18 cellular contexts compared by ENCODE assay signal in genomic region chr10:22366771-22367170, GRCh38. TPM values are rescaled to one million over a fixed set of nuclear protein-coding genes. Genes with fewer than 3 reads are reported as not detected.
DNase-seq lines count a peak whose midpoint lies in the region; ATAC-seq and TF ChIP-seq lines count a peak whose summit lies in the region.
"Had no signal": no experiment of that assay in that cellular context is flagged by ENCODE, and none has a peak within 500 bp of the region (broad histone marks: within the 10 kb centered on the region; RNA-seq: fewer than 3 reads in every experiment).

No MANE protein-coding gene starts in this region.

- H3K36me3 Mint-ChIP-seq in activated CD8-positive, alpha-beta T cell treated with anti-CD3 and anti-CD28 coated beads for 36 hours (ENCODE audit: low read depth): no peaks in the 10 kb centered on the region
- H3K36me3 Mint-ChIP-seq in activated CD8-positive, alpha-beta T cell treated with anti-CD3 and anti-CD28 coated beads, Interleukin-2, amount 10 ng/mL, durations not matched to agents 7 days and 5 days (ENCODE audit: low read depth): no peaks in the 10 kb centered on the region
- H3K36me3 Mint-ChIP-seq in activated T-helper 2 cell treated with anti-CD3 and anti-CD28 coated beads, Interferon-gamma antibody, Interleukin-2, Interleukin-4, amounts not matched to agents 10 μg/mL and 5 μg/mL and 100 μg/mL, durations not matched to agents 14 hours and 24 hours and 36 hours (ENCODE audit: low read depth): no peaks in the 10 kb centered on the region
- H3K36me3 Mint-ChIP-seq: CD14-positive monocyte had no signal

- H4K91ac ChIP-seq in neuronal stem cell (ENCODE audit: low read depth, low read length, poor library complexity): no peak overlapping the region

- H2BK120ac ChIP-seq in neuronal stem cell (ENCODE audit: low read depth, low read length): no peak overlapping the region

- H3K9me3 ChIP-seq in neuronal stem cell (replicated peaks in 1 of 2; ENCODE audit: control insufficient read depth in 2 of 2, insufficient read depth in 1 of 2, low read depth in 1 of 2, low read length in 2 of 2): no peaks in the 10 kb centered on the region
- H3K9me3 ChIP-seq: Peyer's patch had no signal

- no peak overlapping the region for H3K14ac ChIP-seq in neuronal stem cell (ENCODE audit: low read length)

- H3K79me1 ChIP-seq in neuronal stem cell (ENCODE audit: low read depth, low read length): no peaks in the 10 kb centered on the region

- ATAC-seq in activated CD8-positive, alpha-beta T cell treated with anti-CD3 and anti-CD28 coated beads for 36 hours: no peak
- no peak for ATAC-seq in activated CD8-positive, alpha-beta T cell treated with anti-CD3 and anti-CD28 coated beads, Interleukin-2, amount 10 ng/mL, durations not matched to agents 7 days and 5 days
- no peak for ATAC-seq in Right ventricle myocardium superior (ENCODE audit: poor library complexity)
- ATAC-seq in HG03025 (IDR thresholded peaks at IDR 0.05; ENCODE audit: low FRiP score, unreplicated experiment): no peak
- no peak for ATAC-seq in GM18519 (IDR thresholded peaks at IDR 0.05; ENCODE audit: low FRiP score, unreplicated experiment)

- no peak overlapping the region for H2BK5ac ChIP-seq in neuronal stem cell (ENCODE audit: low read length)

- no peak overlapping the region for H3K4ac ChIP-seq in neuronal stem cell (ENCODE audit: low read length)

- TF ChIP-seq CTCF in activated CD8-positive, alpha-beta T cell treated with anti-CD3 and anti-CD28 coated beads for 36 hours (IDR thresholded peaks at IDR 0.05): no peak

- no peak overlapping the region for H3K4me3 ChIP-seq in neuronal stem cell (ENCODE audit: low read length in 2 of 2)
- H3K4me3 ChIP-seq: Peyer's patch had no signal

- no peak overlapping the region for H3K4me3 Mint-ChIP-seq in activated CD8-positive, alpha-beta T cell treated with anti-CD3 and anti-CD28 coated beads for 36 hours
- no peak overlapping the region for H3K4me3 Mint-ChIP-seq in activated CD8-positive, alpha-beta T cell treated with anti-CD3 and anti-CD28 coated beads, Interleukin-2, amount 10 ng/mL, durations not matched to agents 7 days and 5 days
- H3K4me3 Mint-ChIP-seq in activated T-helper 2 cell treated with anti-CD3 and anti-CD28 coated beads, Interferon-gamma antibody, Interleukin-2, Interleukin-4, amounts not matched to agents 10 μg/mL and 5 μg/mL and 100 μg/mL, durations not matched to agents 14 hours and 24 hours and 36 hours (ENCODE audit: low read depth): peak overlapping the region; percentile 55
- H3K4me3 Mint-ChIP-seq: CD14-positive monocyte, HFFc6 had no signal

- H2BK15ac ChIP-seq in neuronal stem cell (ENCODE audit: low read length): no peak overlapping the region

- peak overlapping the region; percentile 53 for H3K27ac ChIP-seq in neuronal stem cell (replicated peaks; ENCODE audit: low read length)
- H3K27ac ChIP-seq: Peyer's patch had no signal

- H3K27me3 ChIP-seq in neuronal stem cell (ENCODE audit: control insufficient read depth in 3 of 3, insufficient read depth in 3 of 3, low read depth in 1 of 3, low read length in 3 of 3): no peaks in the 10 kb centered on the region
- H3K27me3 ChIP-seq: Peyer's patch had no signal

- H4K8ac ChIP-seq in neuronal stem cell (ENCODE audit: low read depth, low read length): no peak overlapping the region

- H3K4me2 ChIP-seq in neuronal stem cell (ENCODE audit: insufficient read depth, low read length, poor library complexity, severe bottlenecking): no peak overlapping the region

- peak overlapping the region; percentile 21 for H3K27ac Mint-ChIP-seq in activated CD8-positive, alpha-beta T cell treated with anti-CD3 and anti-CD28 coated beads for 36 hours
- no peak overlapping the region for H3K27ac Mint-ChIP-seq in activated CD8-positive, alpha-beta T cell treated with anti-CD3 and anti-CD28 coated beads, Interleukin-2, amount 10 ng/mL, durations not matched to agents 7 days and 5 days
- H3K27ac Mint-ChIP-seq in activated T-helper 2 cell treated with anti-CD3 and anti-CD28 coated beads, Interferon-gamma antibody, Interleukin-2, Interleukin-4, amounts not matched to agents 10 μg/mL and 5 μg/mL and 100 μg/mL, durations not matched to agents 14 hours and 24 hours and 36 hours: peak overlapping the region; percentile 81
- H3K27ac Mint-ChIP-seq: CD14-positive monocyte, HFFc6 had no signal

- peaks cover 0 to 1% of the 10 kb centered on the region in 2 donors for H3K4me1 ChIP-seq in neuronal stem cell (ENCODE audit: control insufficient read depth in 2 of 2, insufficient read depth in 1 of 2, low read depth in 1 of 2, low read length in 2 of 2)
- H3K4me1 ChIP-seq: Peyer's patch had no signal

- peaks cover 42% of the 10 kb centered on the region for H3K4me1 Mint-ChIP-seq in activated CD8-positive, alpha-beta T cell treated with anti-CD3 and anti-CD28 coated beads for 36 hours (ENCODE audit: low read depth)
- peaks cover 34% of the 10 kb centered on the region for H3K4me1 Mint-ChIP-seq in activated CD8-positive, alpha-beta T cell treated with anti-CD3 and anti-CD28 coated beads, Interleukin-2, amount 10 ng/mL, durations not matched to agents 7 days and 5 days (ENCODE audit: low read depth)
- H3K4me1 Mint-ChIP-seq in activated T-helper 2 cell treated with anti-CD3 and anti-CD28 coated beads, Interferon-gamma antibody, Interleukin-2, Interleukin-4, amounts not matched to agents 10 μg/mL and 5 μg/mL and 100 μg/mL, durations not matched to agents 14 hours and 24 hours and 36 hours (ENCODE audit: low read depth): peaks cover 42% of the 10 kb centered on the region

- intact Hi-C loops in activated CD8-positive, alpha-beta T cell treated with anti-CD3 and anti-CD28 coated beads for 36 hours (cut with micrococcal nuclease): loop anchor here (10.0 kb wide), 1 partner anchor 68 kb away; no protein-coding TSS in a partner anchor
- intact Hi-C loops in activated T-helper 2 cell treated with anti-CD3 and anti-CD28 coated beads, Interferon-gamma antibody, Interleukin-2, Interleukin-4, amounts not matched to agents 10 μg/mL and 5 μg/mL and 100 μg/mL, durations not matched to agents 14 hours and 24 hours and 36 hours (cut with micrococcal nuclease): loop anchor here (1.0 to 10.0 kb wide), 6 partner anchors 26 to 268 kb away; no protein-coding TSS in a partner anchor
- intact Hi-C loops in Right ventricle myocardium superior (cut with DNase I): no loop called here

- DNase-seq in activated CD8-positive, alpha-beta T cell treated with anti-CD3 and anti-CD28 coated beads for 36 hours: no peak
- DNase-seq in activated CD8-positive, alpha-beta T cell treated with anti-CD3 and anti-CD28 coated beads, Interleukin-2, amount 10 ng/mL, durations not matched to agents 7 days and 5 days: no peak
- DNase-seq in LoVo (ENCODE audit: low spot score) (peak; percentile 9), neuronal stem cell (ENCODE audit: low spot score) (no peak), Right ventricle myocardium superior (no peak)
- DNase-seq in activated T-helper 2 cell treated with anti-CD3 and anti-CD28 coated beads, Interferon-gamma antibody, Interleukin-2, Interleukin-4, amounts not matched to agents 10 μg/mL and 5 μg/mL and 100 μg/mL, durations not matched to agents 14 hours and 24 hours and 36 hours (ENCODE audit: low spot score): no peak
- DNase-seq: COR-L47, DMS153, HFFc6, KG1, NCI-H1105 treated with DMSO at 0.1 percent for 48 hours, NCI-H187, NCI-H748 treated with DMSO at 0.1 percent for 48 hours, Peyer's patch, SHP77 treated with DMSO at 0.1 percent for 48 hours had no signal

- H3K23ac ChIP-seq in neuronal stem cell (ENCODE audit: low read depth, low read length, poor library complexity): no peak overlapping the region

- no peaks in the 10 kb centered on the region for H3K36me3 ChIP-seq in neuronal stem cell (replicated peaks in 1 of 2; ENCODE audit: control insufficient read depth in 2 of 2, insufficient read depth in 2 of 2, low read length in 2 of 2)
- H3K36me3 ChIP-seq: Peyer's patch had no signal

- no peaks in the 10 kb centered on the region for H3K9me3 Mint-ChIP-seq in activated CD8-positive, alpha-beta T cell treated with anti-CD3 and anti-CD28 coated beads for 36 hours
- no peaks in the 10 kb centered on the region for H3K9me3 Mint-ChIP-seq in activated CD8-positive, alpha-beta T cell treated with anti-CD3 and anti-CD28 coated beads, Interleukin-2, amount 10 ng/mL, durations not matched to agents 7 days and 5 days (ENCODE audit: insufficient read depth)
- no peaks in the 10 kb centered on the region for H3K9me3 Mint-ChIP-seq in activated T-helper 2 cell treated with anti-CD3 and anti-CD28 coated beads, Interferon-gamma antibody, Interleukin-2, Interleukin-4, amounts not matched to agents 10 μg/mL and 5 μg/mL and 100 μg/mL, durations not matched to agents 14 hours and 24 hours and 36 hours
- H3K9me3 Mint-ChIP-seq: CD14-positive monocyte, HFFc6 had no signal

- POLR2A ChIA-PET in activated CD8-positive, alpha-beta T cell treated with anti-CD3 and anti-CD28 coated beads for 36 hours (lab: Charles Lee): no interaction called here
- POLR2A ChIA-PET in activated CD8-positive, alpha-beta T cell treated with anti-CD3 and anti-CD28 coated beads, Interleukin-2, amount 10 ng/mL, durations not matched to agents 7 days and 5 days (lab: Charles Lee): interaction anchor here (0.6 to 2.6 kb wide), 3 partner anchors 10 to 79 kb away, joined by 3 to 8 read pairs (median 6); no protein-coding TSS in a partner anchor

- H2BK12ac ChIP-seq in neuronal stem cell (ENCODE audit: low read length): no peak overlapping the region

- no peak overlapping the region for H2AFZ ChIP-seq in neuronal stem cell (ENCODE audit: low read length)

- no peak overlapping the region for H3K18ac ChIP-seq in neuronal stem cell (ENCODE audit: low read length)

- H2AK5ac ChIP-seq in neuronal stem cell (ENCODE audit: low read depth, low read length): no peak overlapping the region

- WGBS in neuronal stem cell (ENCODE audit: extremely low coverage in 2 of 2, insufficient read length in 2 of 2, insufficient replicate concordance in 1 of 2), 2 donors: no CpG with 5 or more reads among the region's 2 CpGs

- no peak overlapping the region for H3K9ac ChIP-seq in neuronal stem cell (ENCODE audit: low read depth, low read length, poor library complexity)

- CTCF ChIA-PET in activated CD8-positive, alpha-beta T cell treated with anti-CD3 and anti-CD28 coated beads for 36 hours (lab: Charles Lee): no interaction called here
- CTCF ChIA-PET in activated CD8-positive, alpha-beta T cell treated with anti-CD3 and anti-CD28 coated beads, Interleukin-2, amount 10 ng/mL, durations not matched to agents 7 days and 5 days (lab: Charles Lee): no interaction called here

- peaks cover 4% of the 10 kb centered on the region for H3K27me3 Mint-ChIP-seq in activated CD8-positive, alpha-beta T cell treated with anti-CD3 and anti-CD28 coated beads for 36 hours
- H3K27me3 Mint-ChIP-seq in activated CD8-positive, alpha-beta T cell treated with anti-CD3 and anti-CD28 coated beads, Interleukin-2, amount 10 ng/mL, durations not matched to agents 7 days and 5 days (ENCODE audit: low read depth): no peaks in the 10 kb centered on the region
- no peaks in the 10 kb centered on the region for H3K27me3 Mint-ChIP-seq in activated T-helper 2 cell treated with anti-CD3 and anti-CD28 coated beads, Interferon-gamma antibody, Interleukin-2, Interleukin-4, amounts not matched to agents 10 μg/mL and 5 μg/mL and 100 μg/mL, durations not matched to agents 14 hours and 24 hours and 36 hours (ENCODE audit: low read depth)

RNA-seq across cellular contexts. Expression of gene SPAG6, which starts 21.5 kb away (rescaled TPM):
- not detected for total RNA-seq in activated CD8-positive, alpha-beta T cell treated with anti-CD3 and anti-CD28 coated beads for 36 hours
- total RNA-seq in activated CD8-positive, alpha-beta T cell treated with anti-CD3 and anti-CD28 coated beads, Interleukin-2, amount 10 ng/mL, durations not matched to agents 7 days and 5 days: under 1 TPM; 0.70 to 0.90 TPM
- total RNA-seq in activated T-helper 2 cell treated with anti-CD3 and anti-CD28 coated beads, Interferon-gamma antibody, Interleukin-2, Interleukin-4, amounts not matched to agents 10 μg/mL and 5 μg/mL and 100 μg/mL, durations not matched to agents 14 hours and 24 hours and 36 hours: 0.14 and 0.62 TPM in 2 replicates
- 1.3 TPM for polyA plus RNA-seq in neuronal stem cell (2013, experiment 1 of 2)
- polyA plus RNA-seq in neuronal stem cell (2013, experiment 2 of 2): 1.4 TPM
- total RNA-seq in Right ventricle myocardium superior: not detected
- total RNA-seq: HFFc6, Peyer's patch had no signal

RNA-seq across cellular contexts. Expression of gene BMI1, which starts 45.9 kb away (rescaled TPM):
- total RNA-seq in activated CD8-positive, alpha-beta T cell treated with anti-CD3 and anti-CD28 coated beads for 36 hours: 10 to 100 TPM; 38.7 to 41.4 TPM
- 10 to 100 TPM; 26.2 to 26.4 TPM for total RNA-seq in activated CD8-positive, alpha-beta T cell treated with anti-CD3 and anti-CD28 coated beads, Interleukin-2, amount 10 ng/mL, durations not matched to agents 7 days and 5 days
- total RNA-seq in activated T-helper 2 cell treated with anti-CD3 and anti-CD28 coated beads, Interferon-gamma antibody, Interleukin-2, Interleukin-4, amounts not matched to agents 10 μg/mL and 5 μg/mL and 100 μg/mL, durations not matched to agents 14 hours and 24 hours and 36 hours: 64.2 and 69.0 TPM in 2 replicates
- 17.2 TPM for polyA plus RNA-seq in neuronal stem cell (2013, experiment 1 of 2)
- 18.6 TPM for polyA plus RNA-seq in neuronal stem cell (2013, experiment 2 of 2)
- 36.5 TPM for total RNA-seq in Right ventricle myocardium superior

RNA-seq across cellular contexts. Expression of gene COMMD3, which starts 50.6 kb away (rescaled TPM):
- 10 to 100 TPM; 64.7 to 68.7 TPM for total RNA-seq in activated CD8-positive, alpha-beta T cell treated with anti-CD3 and anti-CD28 coated beads for 36 hours
- 10 to 100 TPM; 59.7 to 63.3 TPM for total RNA-seq in activated CD8-positive, alpha-beta T cell treated with anti-CD3 and anti-CD28 coated beads, Interleukin-2, amount 10 ng/mL, durations not matched to agents 7 days and 5 days
- 92.1 and 105 TPM in 2 replicates for total RNA-seq in activated T-helper 2 cell treated with anti-CD3 and anti-CD28 coated beads, Interferon-gamma antibody, Interleukin-2, Interleukin-4, amounts not matched to agents 10 μg/mL and 5 μg/mL and 100 μg/mL, durations not matched to agents 14 hours and 24 hours and 36 hours
- 26.6 TPM for polyA plus RNA-seq in neuronal stem cell (2013, experiment 1 of 2)
- polyA plus RNA-seq in neuronal stem cell (2013, experiment 2 of 2): 25.4 TPM
- total RNA-seq in Right ventricle myocardium superior: 87.0 TPM
